In the genomic region with DNA sequence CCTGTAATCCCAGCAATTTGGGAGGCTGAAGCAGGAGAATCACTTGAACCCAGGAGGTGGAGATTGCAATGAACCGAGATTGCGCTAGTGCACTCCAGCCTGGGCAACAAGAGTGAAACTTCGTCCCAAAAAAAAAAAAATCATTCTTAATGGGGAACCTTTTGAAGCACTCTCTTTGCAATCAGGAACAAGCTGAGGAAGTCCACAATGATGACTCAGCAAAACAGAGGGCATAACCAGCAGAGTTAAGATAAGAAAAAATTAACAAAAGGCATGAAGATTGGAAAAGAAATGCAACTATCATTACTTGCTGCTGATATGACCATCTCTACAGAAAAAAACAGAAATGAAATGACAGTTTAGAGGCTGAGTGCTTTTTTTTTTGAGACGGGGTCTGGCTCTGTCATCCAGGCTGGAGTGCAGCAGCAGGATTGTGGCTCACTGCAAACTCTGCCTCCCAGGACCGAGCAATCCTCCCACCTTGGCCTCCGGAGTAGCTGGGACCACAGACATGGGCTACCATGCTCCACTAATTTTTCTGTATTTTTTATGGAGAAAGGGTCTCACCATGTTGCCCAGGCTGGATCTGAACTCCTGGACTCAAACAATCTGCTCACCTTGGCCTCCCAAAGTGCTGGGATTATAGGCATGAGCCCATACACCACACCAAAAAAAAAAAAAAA, we compare ENCODE assay signal across 2 cellular contexts.
TF ChIP-seq lines count a peak whose summit lies in the region.

No MANE protein-coding gene starts in this region.

TF ChIP-seq in A549, 52 proteins besides CTCF, POLR2A, EP300 and RAD21:
- TF ChIP-seq TP53 (CRISPR knock-in tag; IDR thresholded peaks at IDR 0.05) (no peak), FOXS1 (CRISPR knock-in tag; IDR thresholded peaks at IDR 0.05) (no peak), NFE2L2 (conservative IDR thresholded peaks at IDR 0.05; ENCODE audit: low read length) (peak; percentile 88), MAFK (IDR thresholded peaks at IDR 0.05; ENCODE audit: partially characterized antibody) (peak; percentile 99)

TF ChIP-seq in IMR-90, 13 proteins besides CTCF, POLR2A, EP300 and RAD21:
- TF ChIP-seq, protein P1, sequence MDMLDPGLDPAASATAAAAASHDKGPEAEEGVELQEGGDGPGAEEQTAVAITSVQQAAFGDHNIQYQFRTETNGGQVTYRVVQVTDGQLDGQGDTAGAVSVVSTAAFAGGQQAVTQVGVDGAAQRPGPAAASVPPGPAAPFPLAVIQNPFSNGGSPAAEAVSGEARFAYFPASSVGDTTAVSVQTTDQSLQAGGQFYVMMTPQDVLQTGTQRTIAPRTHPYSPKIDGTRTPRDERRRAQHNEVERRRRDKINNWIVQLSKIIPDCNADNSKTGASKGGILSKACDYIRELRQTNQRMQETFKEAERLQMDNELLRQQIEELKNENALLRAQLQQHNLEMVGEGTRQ (IDR thresholded peaks at IDR 0.05; ENCODE audit: low read depth, low read length), result no peak
- peak; percentile 97 for TF ChIP-seq NFE2L2 (IDR thresholded peaks at IDR 0.05; ENCODE audit: low read depth, low read length)
- TF ChIP-seq MAFK (IDR thresholded peaks at IDR 0.05; ENCODE audit: low read depth, low read length), result peak; percentile 100
TF ChIP-seq in IMR-90: peak in this region for 2.
